In genomic region chr6:34143196-34143883, GRCh38 we compare ENCODE assay signal across 12 cellular contexts. TPM values are rescaled to one million over a fixed set of nuclear protein-coding genes. Genes with fewer than 3 reads are reported as not detected.
DNase-seq lines count a peak whose midpoint lies in the region; ATAC-seq and TF ChIP-seq lines count a peak whose summit lies in the region.
"Had no signal": no experiment of that assay in that cellular context is flagged by ENCODE, and none has a peak within 500 bp of the region (broad histone marks: within the 10 kb centered on the region; RNA-seq: fewer than 3 reads in every experiment).

No MANE protein-coding gene starts in this region.

- peak overlapping the region; percentile 13 for H2AK9ac ChIP-seq in IMR-90 (replicated peaks; ENCODE audit: low read depth, low read length, poor library complexity)

- POLR2A ChIA-PET in CD8-positive, alpha-beta T cell (lab: Charles Lee) = interaction anchor here (0.6 kb wide), 1 partner anchor 373 kb away, joined by 3 read pairs; no protein-coding TSS in a partner anchor
- POLR2A ChIA-PET in IMR-90 (lab: Charles Lee; ENCODE audit: unreplicated experiment) = no interaction called here

- no peak overlapping the region for H3K18ac ChIP-seq in IMR-90 (ENCODE audit: low read depth, low read length)

- no peak overlapping the region for H3K27ac ChIP-seq in CD8-positive, alpha-beta T cell (ENCODE audit: low read depth, low read length)
- H3K27ac ChIP-seq in IMR-90 (ENCODE audit: insufficient read depth, low read length) (no peak overlapping the region), osteoblast (ENCODE audit: low read depth, low read length) (no peak overlapping the region)
- H3K27ac ChIP-seq: tibial nerve had no signal

- no peak overlapping the region for H3K4ac ChIP-seq in IMR-90 (ENCODE audit: low read depth, low read length)

- H3K36me3 Mint-ChIP-seq in CD8-positive, alpha-beta T cell = no peaks in the 10 kb centered on the region

- no peak overlapping the region for H4K5ac ChIP-seq in IMR-90 (ENCODE audit: low read depth, low read length)

- no peak overlapping the region for H3K27ac Mint-ChIP-seq in CD8-positive, alpha-beta T cell

- no peak overlapping the region for H3K56ac ChIP-seq in IMR-90 (ENCODE audit: extremely low read depth, insufficient read depth, low read length)

- H2BK5ac ChIP-seq in IMR-90 (ENCODE audit: low read depth, low read length, poor library complexity, severe bottlenecking) = no peak overlapping the region

- H2BK20ac ChIP-seq in IMR-90 (ENCODE audit: low read depth, low read length) = no peak overlapping the region

- H4K8ac ChIP-seq in IMR-90 (ENCODE audit: low read depth in 2 of 2, low read length in 2 of 2) = no peak overlapping the region

- H3K79me2 ChIP-seq in osteoblast (ENCODE audit: insufficient read depth, low read length) = no peaks in the 10 kb centered on the region

- H3K4me2 ChIP-seq in IMR-90 (ENCODE audit: low read depth, low read length) = no peak overlapping the region; the same call in 1 of the 2 replicates
- no peak overlapping the region for H3K4me2 ChIP-seq in osteoblast (ENCODE audit: insufficient read depth, low read length)

- no peaks in the 10 kb centered on the region for H3K9me3 Mint-ChIP-seq in CD8-positive, alpha-beta T cell

- no peak overlapping the region for H3K23ac ChIP-seq in IMR-90 (ENCODE audit: low read depth, low read length)

- no peak for ATAC-seq in CD8-positive, alpha-beta T cell
- ATAC-seq in IMR-90 (ENCODE audit: low read depth) (no peak), HG02798 (IDR thresholded peaks at IDR 0.05; ENCODE audit: poor library complexity, unreplicated experiment) (no peak)
- ATAC-seq: PC-3 had no signal

- TF ChIP-seq CTCF in CD8-positive, alpha-beta T cell (IDR thresholded peaks at IDR 0.05) = no peak
- TF ChIP-seq CTCF in IMR-90 (conservative IDR thresholded peaks at IDR 0.05; ENCODE audit: low read depth, low read length) (no peak), osteoblast (IDR thresholded peaks at IDR 0.05; ENCODE audit: extremely low read depth, low read depth, low read length) (no peak), GM13976 (IDR thresholded peaks at IDR 0.05; ENCODE audit: borderline replicate concordance, control extremely low read depth, extremely low read depth, insufficient read depth, missing control alignments) (no peak)

- H2AK5ac ChIP-seq in IMR-90 (ENCODE audit: low read depth, low read length) = no peak overlapping the region

- H3K9ac ChIP-seq in IMR-90 (ENCODE audit: low read depth, low read length) (no peak overlapping the region), endocrine pancreas (ENCODE audit: control insufficient read depth, insufficient read depth, low read length) (peak overlapping the region; percentile 76)

- in situ Hi-C loops in IMR-90 (cut with MboI; ENCODE audit: low sequenced_read_pairs) (no loop called here), GM13976 (cut with MboI; ENCODE audit: low sequenced_read_pairs, unreplicated experiment) (loop anchor here (10.0 kb wide), 1 partner anchor 379 kb away; no protein-coding TSS in a partner anchor)

- H3K4me1 Mint-ChIP-seq in CD8-positive, alpha-beta T cell (ENCODE audit: low read depth) = peaks cover 19% of the 10 kb centered on the region

- no peak for TF ChIP-seq POLR2A in IMR-90 (IDR thresholded peaks at IDR 0.05; ENCODE audit: low read depth, low read length)

- no peaks in the 10 kb centered on the region for H3K79me1 ChIP-seq in IMR-90 (ENCODE audit: low read depth in 1 of 2, low read length in 2 of 2)

- H4K20me1 ChIP-seq in IMR-90 (ENCODE audit: insufficient read depth, low read length) (no peaks in the 10 kb centered on the region; the same call in 1 of the 2 replicates), osteoblast (ENCODE audit: insufficient read depth, low read length) (no peaks in the 10 kb centered on the region)

- H3K14ac ChIP-seq in IMR-90 (replicated peaks; ENCODE audit: low read depth, low read length) = no peak overlapping the region

- no peaks in the 10 kb centered on the region for H3K9me3 ChIP-seq in CD8-positive, alpha-beta T cell (ENCODE audit: low read length)
- no peaks in the 10 kb centered on the region for H3K9me3 ChIP-seq in IMR-90 (ENCODE audit: control insufficient read depth, insufficient read depth, low read length)
- no peaks in the 10 kb centered on the region for H3K9me3 ChIP-seq in endocrine pancreas (ENCODE audit: control insufficient read depth, low read length)
- no peaks in the 10 kb centered on the region for H3K9me3 ChIP-seq in osteoblast (ENCODE audit: low read depth, low read length)
- H3K9me3 ChIP-seq: tibial nerve had no signal

- H3K36me3 ChIP-seq in CD8-positive, alpha-beta T cell (ENCODE audit: insufficient read depth, low read length) = no peaks in the 10 kb centered on the region
- H3K36me3 ChIP-seq in IMR-90 (ENCODE audit: control insufficient read depth, insufficient read depth, low read length) = no peaks in the 10 kb centered on the region
- H3K36me3 ChIP-seq in endocrine pancreas (ENCODE audit: control insufficient read depth, insufficient read depth, low read length) = no peaks in the 10 kb centered on the region
- no peaks in the 10 kb centered on the region for H3K36me3 ChIP-seq in osteoblast (ENCODE audit: insufficient read depth, low read length)
- H3K36me3 ChIP-seq: tibial nerve had no signal

- intact Hi-C loops in CD8-positive, alpha-beta T cell (cut with DNase I, micrococcal nuclease) = no loop called here
- intact Hi-C loops in IMR-90 (cut with micrococcal nuclease) = no loop called here

- 45% methylated on average over 4 of the region's 23 CpGs; no CpG with 5 or more reads in 1 of the 2 experiments for WGBS in IMR-90 (ENCODE audit: extremely low coverage in 2 of 2, insufficient read length in 1 of 2), 2 experiments

- dilution Hi-C loops in IMR-90 (cut with HindIII; ENCODE audit: low sequenced_read_pairs, unreplicated experiment) = no loop called here

- peaks cover 30% of the 10 kb centered on the region for H3K4me1 ChIP-seq in CD8-positive, alpha-beta T cell (ENCODE audit: insufficient read depth, low read length)
- H3K4me1 ChIP-seq in IMR-90 (ENCODE audit: control insufficient read depth, insufficient read depth, low read length) (peaks cover 6% of the 10 kb centered on the region; the same call in 1 of the 2 replicates), endocrine pancreas (ENCODE audit: control insufficient read depth, insufficient read depth, low read length) (no peaks in the 10 kb centered on the region), osteoblast (ENCODE audit: insufficient read depth, low read length) (no peaks in the 10 kb centered on the region)

- peaks cover 44% of the 10 kb centered on the region for H3K27me3 ChIP-seq in CD8-positive, alpha-beta T cell (ENCODE audit: insufficient read depth, low read length)
- H3K27me3 ChIP-seq in IMR-90 (ENCODE audit: control insufficient read depth, insufficient read depth, low read length) = peaks cover 87% of the 10 kb centered on the region
- no peaks in the 10 kb centered on the region for H3K27me3 ChIP-seq in endocrine pancreas (ENCODE audit: control insufficient read depth, insufficient read depth, low read length)
- H3K27me3 ChIP-seq in osteoblast (ENCODE audit: insufficient read depth, low read length) = peaks cover 77% of the 10 kb centered on the region

- no peaks in the 10 kb centered on the region for H3K9me1 ChIP-seq in IMR-90 (ENCODE audit: insufficient read depth, low read length)

- H2AFZ ChIP-seq in IMR-90 (replicated peaks; ENCODE audit: low read length, poor library complexity) = no peak overlapping the region
- H2AFZ ChIP-seq in osteoblast (ENCODE audit: low read length) = no peak overlapping the region

- TF ChIP-seq RAD21 in IMR-90 (IDR thresholded peaks at IDR 0.05; ENCODE audit: low read length) = no peak

- H3K27me3 Mint-ChIP-seq in CD8-positive, alpha-beta T cell (ENCODE audit: low read depth) = peaks cover 62% of the 10 kb centered on the region

- no peak for DNase-seq in CD8-positive, alpha-beta T cell
- DNase-seq in IMR-90 (no peak), osteoblast (ENCODE audit: insufficient read length, low spot score, missing footprints) (peak; percentile 81), A172 (ENCODE audit: low spot score) (no peak), NCI-H128 (lab: John Stamatoyannopoulos, UW; ENCODE audit: unreplicated experiment) (no peak), GM13976 (ENCODE audit: low spot score) (no peak)
- DNase-seq: DND-41, occipital lobe, PC-3 had no signal

- no peak overlapping the region for H2BK120ac ChIP-seq in IMR-90 (ENCODE audit: low read depth, low read length)

- H4K91ac ChIP-seq in IMR-90 (ENCODE audit: insufficient read depth, low read depth, low read length) = no peak overlapping the region

- no peak overlapping the region for H2BK15ac ChIP-seq in IMR-90 (ENCODE audit: low read depth, low read length)

- H3K4me3 Mint-ChIP-seq in CD8-positive, alpha-beta T cell = peak overlapping the region; percentile 67

- CTCF ChIA-PET in CD8-positive, alpha-beta T cell (lab: Charles Lee) = interaction anchor here (0.7 to 1.1 kb wide), 4 partner anchors 10 to 20 kb away, joined by 3 to 4 read pairs (median 4); no protein-coding TSS in a partner anchor
- CTCF ChIA-PET in IMR-90 (lab: Yijun Ruan, JAX) = no interaction called here

- BruUV-seq in IMR-90 (replicated peaks; lab: Mats Ljungman, UMichigan) = no TSS peak

- H3K4me3 ChIP-seq in CD8-positive, alpha-beta T cell (ENCODE audit: low read depth, low read length) = peak overlapping the region; percentile 48
- H3K4me3 ChIP-seq in IMR-90 (ENCODE audit: insufficient read depth, low read depth, low read length) (no peak overlapping the region), endocrine pancreas (ENCODE audit: control insufficient read depth, insufficient read depth, low read length) (no peak overlapping the region), osteoblast (ENCODE audit: insufficient read depth, low read length) (no peak overlapping the region)

TF ChIP-seq in IMR-90, 13 proteins besides CTCF, POLR2A, EP300 and RAD21 (continues in another document):
- no peak for TF ChIP-seq MAZ (IDR thresholded peaks at IDR 0.05; ENCODE audit: borderline replicate concordance, low read depth, low read length)
- TF ChIP-seq CEBPB (IDR thresholded peaks at IDR 0.05; ENCODE audit: low read depth, low read length) = no peak
- TF ChIP-seq MAFK (IDR thresholded peaks at IDR 0.05; ENCODE audit: low read depth, low read length) = no peak
- TF ChIP-seq RFX5 (IDR thresholded peaks at IDR 0.05; ENCODE audit: low read depth, low read length) = no peak
- no peak for TF ChIP-seq RCOR1 (IDR thresholded peaks at IDR 0.05; ENCODE audit: insufficient replicate concordance, low read length)
- no peak for TF ChIP-seq MXI1 (IDR thresholded peaks at IDR 0.05; ENCODE audit: borderline replicate concordance, low read depth, low read length)

RNA-seq across cellular contexts. Expression of gene GRM4, which starts 2.5 kb away (rescaled TPM):
- total RNA-seq in CD8-positive, alpha-beta T cell = under 1 TPM in 1 of 2 experiments, not detected in 1; 0.05 TPM
- total RNA-seq in IMR-90 (2012; rRNA removed) = not detected in 2 replicates
- polyA plus RNA-seq in IMR-90 (2012; rRNA removed) = 0.02 and 0.03 TPM in 2 replicates
- 0.01 and 0.10 TPM in 2 replicates for polyA plus RNA-seq in IMR-90 (2012; cell fraction: cytosol; rRNA removed)
- polyA plus RNA-seq in IMR-90 (2012; cell fraction: nucleus; rRNA removed; ENCODE audit: low replicate concordance) = 0.06 and 0.17 TPM in 2 replicates
- 0.36 TPM in 1 of 2 replicates, not detected in the other for total RNA-seq in osteoblast
- 0.96 TPM in 1 of 2 replicates, not detected in the other for total RNA-seq in A172 (2014; rRNA removed; shearing (Covaris generic))
- total RNA-seq: PC-3, tibial nerve had no signal
